In the genomic region with DNA sequence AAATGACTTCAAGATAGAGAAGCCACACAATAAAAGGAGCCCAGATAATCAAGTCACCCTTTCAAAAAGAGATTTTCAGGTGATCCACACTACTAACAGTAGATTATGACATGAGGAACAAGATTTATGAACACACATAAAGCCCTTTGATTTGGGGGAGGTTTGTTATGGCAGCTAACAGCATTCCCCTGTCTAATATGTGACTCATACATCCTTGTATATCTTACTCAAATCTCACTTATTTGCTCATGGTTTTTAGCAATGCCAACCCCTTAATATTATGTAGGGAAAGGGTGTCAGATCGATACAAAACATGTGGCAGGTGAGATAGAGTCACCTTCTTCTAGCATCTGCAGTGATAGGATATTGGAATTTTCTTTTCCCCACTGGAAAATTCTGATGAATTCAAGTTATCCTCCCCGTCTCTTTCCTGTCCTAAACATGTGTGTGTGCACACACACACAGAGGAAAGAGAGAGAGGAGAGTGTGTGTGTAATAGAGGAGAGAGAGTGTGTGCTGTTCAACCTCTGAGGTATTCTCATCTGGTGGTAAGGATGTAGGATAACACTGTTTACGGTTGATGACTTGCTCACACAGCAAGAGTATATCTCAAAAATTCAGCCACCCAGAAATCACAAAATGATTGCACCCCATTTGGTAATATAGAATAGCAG, we compare ENCODE assay signal across 10 cellular contexts.
DNase-seq lines count a peak whose midpoint lies in the region; ATAC-seq and TF ChIP-seq lines count a peak whose summit lies in the region.
"Had no signal": no experiment of that assay in that cellular context is flagged by ENCODE, and none has a peak within 500 bp of the region (broad histone marks: within the 10 kb centered on the region; RNA-seq: fewer than 3 reads in every experiment).

No MANE protein-coding gene starts in this region.

- no TSS peak for BruUV-seq in PC-9 (replicated peaks; lab: Mats Ljungman, UMichigan)

- CTCF ChIA-PET in PC-9 (lab: Charles Lee) = no interaction called here

- peak overlapping the region; percentile 32; the same call in 1 of the 2 replicates for H3K4me3 ChIP-seq in PC-9
- H3K4me3 ChIP-seq: cardiac muscle cell had no signal

- peak overlapping the region; percentile 77 for H3K27ac ChIP-seq in PC-9
- H3K27ac ChIP-seq: cardiac muscle cell, HL-60 had no signal

- H3K36me3 ChIP-seq in PC-9 (ENCODE audit: low read depth) = no peaks in the 10 kb centered on the region
- H3K36me3 ChIP-seq: cardiac muscle cell had no signal

- H3K4me1 ChIP-seq in PC-9 (replicated peaks; ENCODE audit: insufficient read depth) = peaks cover 30% of the 10 kb centered on the region

- H3K9me3 ChIP-seq in PC-9 (ENCODE audit: insufficient read depth, low read depth) = 0 out of 2 replicates have a peak, but pooled peaks cover 7% of the 10 kb centered on the region

- no peaks in the 10 kb centered on the region for H3K79me2 ChIP-seq in PC-9 (ENCODE audit: low read depth)

- peak overlapping the region; percentile 62 for H3K4me2 ChIP-seq in PC-9

- H3K27me3 Mint-ChIP-seq in T-helper 2 cell treated with Interferon-gamma antibody and Interleukin-4, amounts not matched to agents 5 μg/mL and 100 μg/mL, for 36 hours (ENCODE audit: low read depth) = no peaks in the 10 kb centered on the region
- peaks cover 0 to 1% (median 0%) of the 10 kb centered on the region in 3 donors for H3K27me3 Mint-ChIP-seq in CD14-positive monocyte (ENCODE audit: low read depth in 3 of 3)

- no peaks in the 10 kb centered on the region for H3K27me3 ChIP-seq in PC-9 (ENCODE audit: insufficient read depth, low read depth)
- H3K27me3 ChIP-seq: cardiac muscle cell had no signal

- H4K20me1 ChIP-seq in PC-9 (ENCODE audit: insufficient read depth) = no peaks in the 10 kb centered on the region

- H3K4me3 Mint-ChIP-seq in T-helper 2 cell treated with Interferon-gamma antibody and Interleukin-4, amounts not matched to agents 5 μg/mL and 100 μg/mL, for 36 hours = no peak overlapping the region
- no peak overlapping the region for H3K4me3 Mint-ChIP-seq in CD14-positive monocyte

- intact Hi-C loops in PC-9 (cut with micrococcal nuclease; ENCODE audit: unreplicated experiment) (no loop called here), CD14-positive monocyte (cut with micrococcal nuclease) (no loop called here)

- H3K9me2 ChIP-seq in PC-9 (ENCODE audit: insufficient read depth) = no peaks in the 10 kb centered on the region

- ATAC-seq in GM18519 (IDR thresholded peaks at IDR 0.05; ENCODE audit: low FRiP score, unreplicated experiment) (peak; percentile 50), HG02610 (IDR thresholded peaks at IDR 0.05; ENCODE audit: unreplicated experiment) (peak; percentile 63)

- no peaks in the 10 kb centered on the region for H3K36me3 Mint-ChIP-seq in T-helper 2 cell treated with Interferon-gamma antibody and Interleukin-4, amounts not matched to agents 5 μg/mL and 100 μg/mL, for 36 hours (ENCODE audit: low read depth)
- H3K36me3 Mint-ChIP-seq in CD14-positive monocyte = no peaks in the 10 kb centered on the region

- POLR2A ChIA-PET in PC-9 (lab: Charles Lee; ENCODE audit: unreplicated experiment) = interaction anchor here (0.7 to 0.8 kb wide), 2 partner anchors 16 to 1669 kb away, joined by 6 to 10 read pairs; no protein-coding TSS in a partner anchor

- H3K4me1 Mint-ChIP-seq in T-helper 2 cell treated with Interferon-gamma antibody and Interleukin-4, amounts not matched to agents 5 μg/mL and 100 μg/mL, for 36 hours (ENCODE audit: low read depth) = peaks cover 8% of the 10 kb centered on the region
- no peaks in the 10 kb centered on the region for H3K4me1 Mint-ChIP-seq in CD14-positive monocyte

- no peak overlapping the region for H3K27ac Mint-ChIP-seq in T-helper 2 cell treated with Interferon-gamma antibody and Interleukin-4, amounts not matched to agents 5 μg/mL and 100 μg/mL, for 36 hours
- no peak overlapping the region for H3K27ac Mint-ChIP-seq in CD14-positive monocyte

- DNase-seq in PC-9 (peak; percentile 13 to 78), kidney tubule cell (ENCODE audit: low spot score) (peak; percentile 70), CD14-positive monocyte (ENCODE audit: low spot score) (no peak), GM19238 (ENCODE audit: insufficient read length, low spot score) (no peak)
- no peak for DNase-seq in T-helper 2 cell treated with Interferon-gamma antibody and Interleukin-4, amounts not matched to agents 5 μg/mL and 100 μg/mL, for 36 hours (ENCODE audit: low spot score)
- DNase-seq in effector CD8-positive, alpha-beta T cell (lab: John Stamatoyannopoulos, UW) = no peak

- H3F3A ChIP-seq in PC-9 (ENCODE audit: insufficient read depth, low read depth) = peaks cover 19% of the 10 kb centered on the region

- TF ChIP-seq CTCF in PC-9 (conservative IDR thresholded peaks at IDR 0.05) = no peak
- no peak for TF ChIP-seq CTCF in CD14-positive monocyte (IDR thresholded peaks at IDR 0.05)

- no peak overlapping the region for H2AFZ ChIP-seq in PC-9

- H3K9me3 Mint-ChIP-seq in T-helper 2 cell treated with Interferon-gamma antibody and Interleukin-4, amounts not matched to agents 5 μg/mL and 100 μg/mL, for 36 hours = no peaks in the 10 kb centered on the region
- H3K9me3 Mint-ChIP-seq in CD14-positive monocyte = peaks cover 0 to 6% (median 2%) of the 10 kb centered on the region in 7 donors

Comparison
In these comparisons a context has a peak if more than half of its experiments do, and no peak if none do; other contexts are left out.
1. DNase-seq: peak in PC-9 (2 of 2) and kidney tubule cell (single experiment); none in T-helper 2 cell treated with Interferon-gamma antibody and Interleukin-4, amounts not matched to agents 5 μg/mL and 100 μg/mL, for 36 hours (single experiment), effector CD8-positive, alpha-beta T cell (single experiment), CD14-positive monocyte (single experiment) and GM19238 (single experiment).